ENCODE assay signal across 18 cellular contexts in genomic region chr14:100468557-100468956, GRCh38.
DNase-seq lines count a peak whose midpoint lies in the region; FAIRE-seq and TF ChIP-seq lines count a peak whose summit lies in the region.
"Had no signal": no experiment of that assay in that cellular context is flagged by ENCODE, and none has a peak within 500 bp of the region (broad histone marks: within the 10 kb centered on the region; RNA-seq: fewer than 3 reads in every experiment).

No MANE protein-coding gene starts in this region.

- TF ChIP-seq EP300 in H1 (IDR thresholded peaks at IDR 0.05; ENCODE audit: borderline replicate concordance in 1 of 2, low read depth in 2 of 2, low read length in 2 of 2), result no peak

- no peak overlapping the region for H2BK12ac ChIP-seq in H1 (ENCODE audit: low read depth, low read length)

- no peaks in the 10 kb centered on the region for H3K9me3 ChIP-seq in H1 (ENCODE audit: insufficient read depth in 2 of 2, low read depth in 1 of 2, low read length in 1 of 2)

- CTCF ChIA-PET in H1 (lab: Charles Lee; ENCODE audit: partially characterized antibody), result interaction anchor here (0.6 to 4.2 kb wide), 11 partner anchors 10 to 181 kb away, joined by 3 to 39 read pairs (median 4); no protein-coding TSS in a partner anchor

- no peak overlapping the region for H4K5ac ChIP-seq in H1 (ENCODE audit: insufficient read length, low read depth, low read length)

- no peaks in the 10 kb centered on the region for H3K79me1 ChIP-seq in H1 (ENCODE audit: low read depth, low read length)

- no peak overlapping the region for H3K4me3 ChIP-seq in H1 (ENCODE audit: extremely low read depth in 1 of 4, insufficient read depth in 2 of 4, low read depth in 3 of 4, low read length in 4 of 4)
- H3K4me3 ChIP-seq: GM12878, GM23248 had no signal

- H2AFZ ChIP-seq in H1 (ENCODE audit: low read length), result no peak overlapping the region
- H2AFZ ChIP-seq: GM23248 had no signal

- H3K4ac ChIP-seq in H1 (replicated peaks; ENCODE audit: insufficient read length, low read depth, low read length), result no peak overlapping the region

- POLR2A ChIA-PET in H1 (lab: Charles Lee; ENCODE audit: partially characterized antibody), result interaction anchor here (1.0 to 1.1 kb wide), 2 partner anchors 12 to 21 kb away, joined by 3 read pairs; no protein-coding TSS in a partner anchor

- no peak overlapping the region for H3K18ac ChIP-seq in H1 (ENCODE audit: extremely low read depth, low read length)

- H2AK5ac ChIP-seq in H1 (ENCODE audit: low read depth, low read length), result no peak overlapping the region

- H3K4me2 ChIP-seq in H1 (ENCODE audit: insufficient read depth in 1 of 2, low read depth in 2 of 2, low read length in 2 of 2), result no peak overlapping the region

- H2BK20ac ChIP-seq in H1 (ENCODE audit: low read length), result no peak overlapping the region

- no peak overlapping the region for H3K27ac Mint-ChIP-seq in progenitor cell of endocrine pancreas
- H3K27ac Mint-ChIP-seq: CD4-positive, alpha-beta memory T cell had no signal

- TF ChIP-seq CTCF in H1 (IDR thresholded peaks at IDR 0.05; ENCODE audit: control extremely low read depth in 1 of 3, insufficient read depth in 1 of 3, low read depth in 1 of 3, low read length in 3 of 3), result no peak
- no peak for TF ChIP-seq CTCF in progenitor cell of endocrine pancreas (IDR thresholded peaks at IDR 0.05; ENCODE audit: unreplicated experiment)

- no peak overlapping the region for H3K23ac ChIP-seq in H1 (ENCODE audit: insufficient read length)

- H3K27ac ChIP-seq in H1 (ENCODE audit: low read depth, low read length), result no peak overlapping the region
- H3K27ac ChIP-seq: GM23248 had no signal

- 80% methylated on average over 9 of the region's 9 CpGs; no CpG with 5 or more reads in 1 of the 2 experiments for WGBS in H1 (ENCODE audit: extremely low coverage in 1 of 2, insufficient coverage in 1 of 2, insufficient read length in 1 of 2, insufficient replicate concordance in 2 of 2, low coverage in 1 of 2, low lambda C conversion rate in 2 of 2, missing lambda C conversion rate in 1 of 2), 2 experiments

- TF ChIP-seq RAD21 in H1 (IDR thresholded peaks at IDR 0.05 in 1 of 2, conservative IDR thresholded peaks at IDR 0.05 in 1 of 2; ENCODE audit: low read depth in 2 of 2, low read length in 2 of 2), result no peak

- H2BK5ac ChIP-seq in H1 (ENCODE audit: low read depth, low read length), result no peak overlapping the region

- H3K4me1 ChIP-seq in H1 (replicated peaks in 1 of 4; ENCODE audit: control insufficient read depth in 3 of 4, insufficient read depth in 4 of 4, low read length in 3 of 4), result peaks cover 3 to 12% (median 6%) of the 10 kb centered on the region in 4 experiments

- H3K14ac ChIP-seq in H1 (ENCODE audit: insufficient read length), result no peak overlapping the region

- peak; percentile 75 for DNase-seq in DMS79 (lab: John Stamatoyannopoulos, UW)
- peak; percentile 87 for DNase-seq in DMS79 treated with DMSO at 0.1 percent for 48 hours (lab: John Stamatoyannopoulos, UW)
- DNase-seq in NCI-H345 treated with DMSO at 0.1 percent for 48 hours (lab: John Stamatoyannopoulos, UW; ENCODE audit: unreplicated experiment), result peak; percentile 35
- no peak for DNase-seq in H1 (ENCODE audit: low read depth in 1 of 2, low spot score in 2 of 2)
- no peak for DNase-seq in NOMO-1 treated with dmso at 0.1 percent for 144 hours (lab: John Stamatoyannopoulos, UW; ENCODE audit: unreplicated experiment)
- no peak for DNase-seq in progenitor cell of endocrine pancreas (ENCODE audit: low spot score, unreplicated experiment)
- no peak for DNase-seq in stimulated activated CD4-positive, alpha-beta T cell treated with anti-CD3 and anti-CD28 coated beads, Interleukin-2, amount 100 ng/mL, for 48 hours
- no peak for DNase-seq in COLO668 (lab: John Stamatoyannopoulos, UW; ENCODE audit: unreplicated experiment)
- DNase-seq: C1 segment of cervical spinal cord; CD4-positive, alpha-beta memory T cell; DMS 273 treated with DMSO at 0.1 percent for 48 hours; DND-41; GDM1; GM23248; H9 had no signal

- H3K9me3 Mint-ChIP-seq in progenitor cell of endocrine pancreas (ENCODE audit: low read depth), result no peaks in the 10 kb centered on the region
- H3K9me3 Mint-ChIP-seq: CD4-positive, alpha-beta memory T cell; H9 had no signal

- H4K8ac ChIP-seq in H1 (ENCODE audit: extremely low read depth, insufficient read depth, low read length), result peak overlapping the region; percentile 72; the same call in 1 of the 2 replicates

- no peak overlapping the region for H3K9ac ChIP-seq in H1 (replicated peaks in 1 of 4; ENCODE audit: extremely low read depth in 1 of 4, low read depth in 3 of 4, low read length in 3 of 4)
- H3K9ac ChIP-seq: GM23248 had no signal

- no peaks in the 10 kb centered on the region for H3K4me1 Mint-ChIP-seq in progenitor cell of endocrine pancreas (ENCODE audit: low read depth)
- H3K4me1 Mint-ChIP-seq: CD4-positive, alpha-beta memory T cell had no signal

- peaks cover 8% of the 10 kb centered on the region for H3K27me3 Mint-ChIP-seq in progenitor cell of endocrine pancreas
- H3K27me3 Mint-ChIP-seq: CD4-positive, alpha-beta memory T cell had no signal

- H4K20me1 ChIP-seq in H1 (replicated peaks in 1 of 2; ENCODE audit: control insufficient read depth in 1 of 2, insufficient read depth in 2 of 2, low read length in 2 of 2), result peaks cover 0 to 2% of the 10 kb centered on the region in 2 experiments

- no peak overlapping the region for H2BK120ac ChIP-seq in H1 (replicated peaks; ENCODE audit: low read depth, low read length)

- peaks cover 3% of the 10 kb centered on the region; the same call in 1 of the 2 replicates for H3K23me2 ChIP-seq in H1 (ENCODE audit: low read depth, low read length)

- peaks cover 3% of the 10 kb centered on the region for H3K36me3 Mint-ChIP-seq in progenitor cell of endocrine pancreas (ENCODE audit: insufficient read depth)

- TF ChIP-seq POLR2A in H1 (IDR thresholded peaks at IDR 0.05; ENCODE audit: control extremely low read depth in 1 of 2, low read depth in 2 of 2, low read length in 2 of 2), result no peak

- H3K36me3 ChIP-seq in H1 (ENCODE audit: control insufficient read depth in 2 of 4, insufficient read depth in 4 of 4, low read length in 3 of 4), result no peaks in the 10 kb centered on the region

- no peaks in the 10 kb centered on the region for H3K79me2 ChIP-seq in H1 (ENCODE audit: control insufficient read depth in 1 of 2, insufficient read depth in 2 of 2, low read length in 2 of 2)

- H3K56ac ChIP-seq in H1 (replicated peaks; ENCODE audit: insufficient read length, low read depth, low read length), result no peak overlapping the region

- H3K27me3 ChIP-seq in H1 (replicated peaks in 1 of 4; ENCODE audit: control insufficient read depth in 3 of 4, extremely low read depth in 1 of 4, insufficient read depth in 3 of 4, low read length in 3 of 4), result no peaks in the 10 kb centered on the region

- no peak for FAIRE-seq in H1 (lab: Jason Lieb, UNC)
- FAIRE-seq: D721Med, GM12878, GM19239 had no signal

- H4K91ac ChIP-seq in H1 (replicated peaks; ENCODE audit: insufficient read length, low read length), result no peak overlapping the region

- no peak overlapping the region for H3K4me3 Mint-ChIP-seq in progenitor cell of endocrine pancreas (ENCODE audit: low read depth)
- H3K4me3 Mint-ChIP-seq: CD4-positive, alpha-beta memory T cell; H9 had no signal

- no peak overlapping the region for H2BK15ac ChIP-seq in H1 (ENCODE audit: low read length)

TF ChIP-seq in H1, 55 proteins besides CTCF, POLR2A, EP300 and RAD21:
- TF ChIP-seq BRCA1 (IDR thresholded peaks at IDR 0.05; ENCODE audit: low read depth, low read length) (no peak), CREB1 (IDR thresholded peaks at IDR 0.05) (no peak), HDAC6 (IDR thresholded peaks at IDR 0.05; ENCODE audit: low read depth, low read length) (no peak), CEBPB (IDR thresholded peaks at IDR 0.05; ENCODE audit: low read depth, low read length) (no peak), YY1 (IDR thresholded peaks at IDR 0.05; ENCODE audit: low read depth, low read length) (no peak), TBP (IDR thresholded peaks at IDR 0.05; ENCODE audit: low read depth, low read length) (no peak), SUZ12 (IDR thresholded peaks at IDR 0.05; ENCODE audit: low read length) (no peak), EGR1 (IDR thresholded peaks at IDR 0.05; ENCODE audit: borderline replicate concordance, low read depth, low read length) (no peak), SP2 (IDR thresholded peaks at IDR 0.05; ENCODE audit: low read length) (no peak), RNF2 (IDR thresholded peaks at IDR 0.05; ENCODE audit: borderline replicate concordance, low read depth, low read length, missing control alignments, poor library complexity, severe bottlenecking) (no peak), JUND (IDR thresholded peaks at IDR 0.05; ENCODE audit: low read length) (no peak), ATF3 (IDR thresholded peaks at IDR 0.05; ENCODE audit: insufficient read depth, low read depth, low read length) (no peak), MAFK (IDR thresholded peaks at IDR 0.05; ENCODE audit: low read depth, low read length) (no peak)

Comparison
In these comparisons a context has a peak if more than half of its experiments do, and no peak if none do; other contexts are left out.
1. DNase-seq: peak in DMS79 (single experiment), DMS79 treated with DMSO at 0.1 percent for 48 hours (single experiment) and NCI-H345 treated with DMSO at 0.1 percent for 48 hours (single experiment); none in H1 (0 of 2), NOMO-1 treated with dmso at 0.1 percent for 144 hours (single experiment), progenitor cell of endocrine pancreas (single experiment), stimulated activated CD4-positive, alpha-beta T cell treated with anti-CD3 and anti-CD28 coated beads, Interleukin-2, amount 100 ng/mL, for 48 hours (0 of 2) and COLO668 (single experiment).